8 cellular contexts compared by ENCODE assay signal in genomic region chr22:36853407-36854099, GRCh38. TPM values are rescaled to one million over a fixed set of nuclear protein-coding genes. Genes with fewer than 3 reads are reported as not detected.
DNase-seq lines count a peak whose midpoint lies in the region; ATAC-seq and TF ChIP-seq lines count a peak whose summit lies in the region.

No MANE protein-coding gene starts in this region.

- H3K27me3 ChIP-seq in esophagus squamous epithelium (peaks cover 0 to 40% (median 0%) of the 10 kb centered on the region in 4 donors), neuronal stem cell (ENCODE audit: control insufficient read depth in 3 of 3, insufficient read depth in 3 of 3, low read depth in 1 of 3, low read length in 3 of 3) (peaks cover 0 to 28% (median 25%) of the 10 kb centered on the region in 3 experiments), thoracic aorta (replicated peaks; ENCODE audit: insufficient read depth) (no peaks in the 10 kb centered on the region)

- TF ChIP-seq POLR2A in esophagus squamous epithelium (IDR thresholded peaks at IDR 0.05) = no peak

- ATAC-seq in thoracic aorta (ENCODE audit: insufficient number of reproducible peaks, low FRiP score, low read depth) (no peak), HG03354 (IDR thresholded peaks at IDR 0.05; ENCODE audit: poor library complexity, severe bottlenecking, unreplicated experiment) (no peak)

- DNase-seq in ACHN (peak; percentile 52), GM13976 (ENCODE audit: low spot score) (peak; percentile 86), esophagus squamous epithelium (lab: John Stamatoyannopoulos, UW) (peak; percentile 40), neuronal stem cell (ENCODE audit: low spot score) (peak; percentile 61), thoracic aorta (ENCODE audit: low spot score) (no peak)
- peak; percentile 54 for DNase-seq in NK-92 treated with Interleukin-12 subunit alpha and Interleukin-12 subunit beta, amount 100 ng/mL, for 24 hours (lab: John Stamatoyannopoulos, UW)
- DNase-seq in activated CD8-positive, alpha-beta memory T cell treated with anti-CD3 and anti-CD28 coated beads, Interleukin-2, amount 50 U/mL, for 1 hour (ENCODE audit: extremely low read depth) = peak; percentile 59

- H3K4ac ChIP-seq in neuronal stem cell (ENCODE audit: low read length) = no peak overlapping the region

- no peak overlapping the region for H4K8ac ChIP-seq in neuronal stem cell (ENCODE audit: low read depth, low read length)

- no peak overlapping the region for H3K4me2 ChIP-seq in neuronal stem cell (ENCODE audit: insufficient read depth, low read length, poor library complexity, severe bottlenecking)

- H3K18ac ChIP-seq in neuronal stem cell (ENCODE audit: low read length) = no peak overlapping the region

- H2AK5ac ChIP-seq in neuronal stem cell (ENCODE audit: low read depth, low read length) = no peak overlapping the region

- H3K23ac ChIP-seq in neuronal stem cell (ENCODE audit: low read depth, low read length, poor library complexity) = no peak overlapping the region

- no peak overlapping the region for H2BK12ac ChIP-seq in neuronal stem cell (ENCODE audit: low read length)

- 50 to 52% methylated on average over 16 of the region's 16 CpGs for WGBS in esophagus squamous epithelium, 2 donors
- WGBS in neuronal stem cell (ENCODE audit: extremely low coverage in 2 of 2, insufficient read length in 2 of 2, insufficient replicate concordance in 1 of 2), 2 donors = no CpG with 5 or more reads among the region's 16 CpGs

- H2BK5ac ChIP-seq in neuronal stem cell (ENCODE audit: low read length) = no peak overlapping the region

- in situ Hi-C loops in ACHN (cut with HindIII; ENCODE audit: low pct_ligation_motif_present, low pct_unique_long_range_greater_than_20kb, low sequenced_read_pairs) (no loop called here), GM13976 (cut with MboI; ENCODE audit: low sequenced_read_pairs, unreplicated experiment) (no loop called here)

- no peaks in the 10 kb centered on the region for H3K9me3 ChIP-seq in esophagus squamous epithelium
- peaks cover 2 to 6% of the 10 kb centered on the region in 2 donors for H3K9me3 ChIP-seq in neuronal stem cell (replicated peaks in 1 of 2; ENCODE audit: control insufficient read depth in 2 of 2, insufficient read depth in 1 of 2, low read depth in 1 of 2, low read length in 2 of 2)
- no peaks in the 10 kb centered on the region for H3K9me3 ChIP-seq in thoracic aorta

- intact Hi-C loops in esophagus squamous epithelium (cut with DNase I) = no loop called here

- H3K14ac ChIP-seq in neuronal stem cell (ENCODE audit: low read length) = no peak overlapping the region

- no peak overlapping the region for H4K91ac ChIP-seq in neuronal stem cell (ENCODE audit: low read depth, low read length, poor library complexity)

- H2AFZ ChIP-seq in neuronal stem cell (ENCODE audit: low read length) = peak overlapping the region; percentile 81

- H2BK15ac ChIP-seq in neuronal stem cell (ENCODE audit: low read length) = no peak overlapping the region

- peak overlapping the region in 1 of 4 donors; percentile 37 for H3K4me3 ChIP-seq in esophagus squamous epithelium
- no peak overlapping the region for H3K4me3 ChIP-seq in neuronal stem cell (ENCODE audit: low read length in 2 of 2)
- peak overlapping the region; percentile 36 for H3K4me3 ChIP-seq in thoracic aorta

- H3K9ac ChIP-seq in neuronal stem cell (ENCODE audit: low read depth, low read length, poor library complexity) = no peak overlapping the region

- no peak overlapping the region for H3K27ac ChIP-seq in esophagus squamous epithelium
- H3K27ac ChIP-seq in neuronal stem cell (replicated peaks; ENCODE audit: low read length) = no peak overlapping the region
- no peak overlapping the region for H3K27ac ChIP-seq in thoracic aorta

- no peak overlapping the region for H2BK120ac ChIP-seq in neuronal stem cell (ENCODE audit: low read depth, low read length)

- H3K4me1 ChIP-seq in esophagus squamous epithelium (peaks cover 0 to 23% (median 8%) of the 10 kb centered on the region in 3 donors), neuronal stem cell (ENCODE audit: control insufficient read depth in 2 of 2, insufficient read depth in 1 of 2, low read depth in 1 of 2, low read length in 2 of 2) (peaks cover 0 to 9% of the 10 kb centered on the region in 2 donors), thoracic aorta (ENCODE audit: control insufficient read depth in 1 of 2, low read depth in 2 of 2) (peaks cover 0 to 9% of the 10 kb centered on the region in 2 donors)

- peak; percentile 50 for TF ChIP-seq CTCF in GM13976 (IDR thresholded peaks at IDR 0.05; ENCODE audit: borderline replicate concordance, control extremely low read depth, extremely low read depth, insufficient read depth, missing control alignments)
- TF ChIP-seq CTCF in esophagus squamous epithelium (IDR thresholded peaks at IDR 0.05) = peak in 5 of 6 experiments; percentile 31 to 63 (median 47)
- TF ChIP-seq CTCF in thoracic aorta (IDR thresholded peaks at IDR 0.05) = peak; percentile 21

- no peaks in the 10 kb centered on the region for H3K79me1 ChIP-seq in neuronal stem cell (ENCODE audit: low read depth, low read length)

- H3K36me3 ChIP-seq in esophagus squamous epithelium (no peaks in the 10 kb centered on the region), neuronal stem cell (replicated peaks in 1 of 2; ENCODE audit: control insufficient read depth in 2 of 2, insufficient read depth in 2 of 2, low read length in 2 of 2) (no peaks in the 10 kb centered on the region), thoracic aorta (no peaks in the 10 kb centered on the region)

RNA-seq across cellular contexts. Expression of gene NCF4, which starts 7.3 kb away (rescaled TPM):
- total RNA-seq in esophagus squamous epithelium (10 to 100 TPM in 2 of 4 donors, 1 to 10 TPM in 2; 2.1 to 15.1 (median 8.4) TPM), thoracic aorta (10 to 100 TPM; 38.1 to 68.8 TPM)
- polyA plus RNA-seq in neuronal stem cell (2013, experiment 1 of 2) = not detected
- polyA plus RNA-seq in neuronal stem cell (2013, experiment 2 of 2) = not detected

RNA-seq across cellular contexts. Expression of gene PVALB, which starts 36.7 kb away (rescaled TPM):
- not detected for total RNA-seq in esophagus squamous epithelium
- polyA plus RNA-seq in neuronal stem cell (2013, experiment 1 of 2) = 7.0 TPM
- 5.6 TPM for polyA plus RNA-seq in neuronal stem cell (2013, experiment 2 of 2)
- not detected for total RNA-seq in thoracic aorta

RNA-seq across cellular contexts. Expression of gene CSF2RB, which starts 59.9 kb away (rescaled TPM):
- total RNA-seq in esophagus squamous epithelium (1 to 10 TPM; 1.5 to 6.1 (median 2.9) TPM), thoracic aorta (10 to 100 TPM; 13.0 to 21.4 TPM)
- polyA plus RNA-seq in neuronal stem cell (2013, experiment 1 of 2) = 0.01 TPM
- 0.01 TPM for polyA plus RNA-seq in neuronal stem cell (2013, experiment 2 of 2)
